ENCODE assay signal across 10 cellular contexts in the genomic region with DNA sequence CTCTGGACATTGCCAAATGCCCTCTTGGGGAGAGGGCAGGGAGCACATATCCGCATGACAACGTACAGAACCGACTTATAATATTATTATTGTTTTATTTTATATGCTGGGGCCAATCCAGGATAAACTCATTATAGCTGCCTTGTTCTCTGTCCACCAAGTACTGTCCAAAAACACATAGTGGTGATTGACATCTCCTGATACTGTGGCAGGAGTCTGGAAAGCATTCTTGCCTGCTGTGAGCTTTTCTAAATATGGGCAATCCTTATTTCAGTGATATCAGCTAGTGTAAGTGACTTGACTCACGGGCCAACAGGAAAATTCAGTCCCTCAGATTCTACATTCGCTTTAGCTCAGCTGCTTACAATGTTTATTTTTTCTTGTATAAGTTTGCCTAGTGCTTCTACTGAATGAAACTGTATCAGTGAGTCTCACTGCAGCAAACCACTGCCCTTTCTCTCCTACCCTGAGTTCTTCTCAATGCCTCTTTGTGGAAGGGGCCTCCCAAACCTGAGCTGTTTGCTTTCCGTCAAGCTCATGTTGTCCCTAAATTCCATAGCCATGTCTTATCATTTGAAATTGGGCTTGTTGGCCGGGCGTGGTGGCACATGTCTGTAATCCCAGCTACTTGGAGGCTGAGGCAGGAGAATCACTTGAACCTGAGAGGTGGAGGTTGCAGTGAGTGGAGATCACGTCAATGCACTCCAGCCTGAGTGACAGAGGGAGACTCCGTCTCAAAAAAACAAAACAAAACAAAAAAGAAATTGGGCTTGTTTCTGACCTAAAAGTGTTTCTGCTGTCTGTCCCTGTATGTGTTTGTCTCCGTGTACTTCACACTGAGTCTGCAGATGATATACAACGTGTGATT. TPM values are rescaled to one million over a fixed set of nuclear protein-coding genes. Genes with fewer than 3 reads are reported as not detected.
DNase-seq lines count a peak whose midpoint lies in the region; ATAC-seq and TF ChIP-seq lines count a peak whose summit lies in the region.
"Had no signal": no experiment of that assay in that cellular context is flagged by ENCODE, and none has a peak within 500 bp of the region (broad histone marks: within the 10 kb centered on the region; RNA-seq: fewer than 3 reads in every experiment).

No MANE protein-coding gene starts in this region.

- WGBS in SK-N-SH (ENCODE audit: low lambda C conversion rate) = 95% methylated on average over 12 of the region's 12 CpGs
- 86% methylated on average over 12 of the region's 12 CpGs for WGBS in hepatocyte (ENCODE audit: low lambda C conversion rate, missing lambda C conversion rate)
- 78 to 91% (median 87%) methylated on average over 12 of the region's 12 CpGs for WGBS in spleen, 5 donors

- intact Hi-C loops in spleen (cut with DNase I; ENCODE audit: low total_unique reads) (no loop called here), PC-9 (cut with micrococcal nuclease; ENCODE audit: unreplicated experiment) (no loop called here)

- TF ChIP-seq RAD21 in SK-N-SH (IDR thresholded peaks at IDR 0.05; ENCODE audit: low read length) = no peak

- POLR2A ChIA-PET in SK-N-SH (lab: Yijun Ruan, JAX) (interaction anchor here (1.8 kb wide), 1 partner anchor 117 kb away, joined by 9 read pairs; a partner anchor contains a TSS), PC-9 (lab: Charles Lee; ENCODE audit: unreplicated experiment) (no interaction called here)

- peak overlapping the region; percentile 82 for H3K4me3 Mint-ChIP-seq in activated T-helper 17 cell treated with anti-CD3 and anti-CD28 coated beads, Interleukin-2, amount 50 U/mL, for 72 hours

- H3K4me2 ChIP-seq in SK-N-SH (peak overlapping the region; percentile 82; the same call in 1 of the 2 replicates), hepatocyte (peak overlapping the region; percentile 90), PC-9 (no peak overlapping the region)

- no peaks in the 10 kb centered on the region for H3K9me3 ChIP-seq in SK-N-SH
- no peaks in the 10 kb centered on the region for H3K9me3 ChIP-seq in hepatocyte (ENCODE audit: low read depth)
- H3K9me3 ChIP-seq in spleen = no peaks in the 10 kb centered on the region
- no peaks in the 10 kb centered on the region for H3K9me3 ChIP-seq in PC-9 (ENCODE audit: insufficient read depth, low read depth)

- BruUV-seq in PC-9 (replicated peaks; lab: Mats Ljungman, UMichigan) = no TSS peak

- H3K9me3 Mint-ChIP-seq in activated T-helper 17 cell treated with anti-CD3 and anti-CD28 coated beads, Interleukin-2, amount 50 U/mL, for 72 hours = no peaks in the 10 kb centered on the region

- H3K79me2 ChIP-seq in SK-N-SH (ENCODE audit: insufficient read depth) (peaks cover 26% of the 10 kb centered on the region), hepatocyte (peaks cover 23% of the 10 kb centered on the region), PC-9 (ENCODE audit: low read depth) (no peaks in the 10 kb centered on the region)

- no peak for ATAC-seq in SK-N-SH treated with all-trans-retinoic acid at 6 μM for 48 hours
- no peak for ATAC-seq in activated T-helper 17 cell treated with anti-CD3 and anti-CD28 coated beads, Interleukin-2, amount 50 U/mL, for 72 hours (replicated peaks)
- ATAC-seq: left lobe of liver had no signal

- no peak for TF ChIP-seq EP300 in SK-N-SH (IDR thresholded peaks at IDR 0.05; ENCODE audit: borderline replicate concordance in 1 of 2, low read depth in 1 of 2, low read length in 1 of 2)

- H3K27me3 ChIP-seq in SK-N-SH (ENCODE audit: insufficient read depth) (no peaks in the 10 kb centered on the region), hepatocyte (no peaks in the 10 kb centered on the region), spleen (replicated peaks in 1 of 7) (peaks cover 0 to 45% (median 13%) of the 10 kb centered on the region in 7 donors), PC-9 (ENCODE audit: insufficient read depth, low read depth) (no peaks in the 10 kb centered on the region)

- H3K4me3 ChIP-seq in SK-N-SH (ENCODE audit: low read depth in 2 of 2, low read length in 1 of 2) (no peak overlapping the region; a peak in 1 of 4 replicates), hepatocyte (no peak overlapping the region), spleen (no peak overlapping the region), PC-9 (no peak overlapping the region)

- H3F3A ChIP-seq in SK-N-SH (replicated peaks; ENCODE audit: insufficient read depth) = no peaks in the 10 kb centered on the region
- no peaks in the 10 kb centered on the region for H3F3A ChIP-seq in PC-9 (ENCODE audit: insufficient read depth, low read depth)

- CTCF ChIA-PET in SK-N-SH (lab: Yijun Ruan, JAX) = interaction anchor here (1.1 to 3.5 kb wide), 4 partner anchors 11 to 170 kb away, joined by 3 to 20 read pairs (median 6); no protein-coding TSS in a partner anchor
- CTCF ChIA-PET in PC-9 (lab: Charles Lee) = interaction anchor here (0.6 kb wide), 1 partner anchor 73 kb away, joined by 6 read pairs; no protein-coding TSS in a partner anchor

- H3K9ac ChIP-seq in SK-N-SH = no peak overlapping the region

- TF ChIP-seq POLR2A in spleen (IDR thresholded peaks at IDR 0.05) = no peak

- H3K27ac Mint-ChIP-seq in activated T-helper 17 cell treated with anti-CD3 and anti-CD28 coated beads, Interleukin-2, amount 50 U/mL, for 72 hours = no peak overlapping the region

- H3K36me3 ChIP-seq in SK-N-SH (replicated peaks in 1 of 2; ENCODE audit: control insufficient read depth in 1 of 2, insufficient read depth in 2 of 2, low read length in 1 of 2) = no peaks in the 10 kb centered on the region
- no peaks in the 10 kb centered on the region for H3K36me3 ChIP-seq in hepatocyte (replicated peaks; ENCODE audit: insufficient read depth, low read depth)
- no peaks in the 10 kb centered on the region for H3K36me3 ChIP-seq in spleen
- no peaks in the 10 kb centered on the region for H3K36me3 ChIP-seq in PC-9 (ENCODE audit: low read depth)

- H3K27ac ChIP-seq in SK-N-SH (ENCODE audit: low read depth in 2 of 2, low read length in 1 of 2) = no peak overlapping the region; a peak in 1 of 4 replicates
- H3K27ac ChIP-seq in hepatocyte = peak overlapping the region; percentile 93
- peak overlapping the region in 7 of 8 donors; percentile 76 to 90 (median 82) for H3K27ac ChIP-seq in spleen
- H3K27ac ChIP-seq in PC-9 = no peak overlapping the region

- H3K4me1 Mint-ChIP-seq in activated T-helper 17 cell treated with anti-CD3 and anti-CD28 coated beads, Interleukin-2, amount 50 U/mL, for 72 hours = no peaks in the 10 kb centered on the region

- no peak for TF ChIP-seq CTCF in SK-N-SH (IDR thresholded peaks at IDR 0.05)
- no peak for TF ChIP-seq CTCF in hepatocyte (IDR thresholded peaks at IDR 0.05; ENCODE audit: poor library complexity)
- TF ChIP-seq CTCF in spleen (IDR thresholded peaks at IDR 0.05 in 8 of 11, conservative IDR thresholded peaks at IDR 0.05 in 3 of 11) = no peak
- TF ChIP-seq CTCF in PC-9 (conservative IDR thresholded peaks at IDR 0.05) = no peak

- peaks cover 52% of the 10 kb centered on the region for H3K27me3 Mint-ChIP-seq in activated T-helper 17 cell treated with anti-CD3 and anti-CD28 coated beads, Interleukin-2, amount 50 U/mL, for 72 hours

- H3K9me2 ChIP-seq in SK-N-SH (no peaks in the 10 kb centered on the region), hepatocyte (replicated peaks; ENCODE audit: insufficient read depth) (no peaks in the 10 kb centered on the region), PC-9 (ENCODE audit: insufficient read depth) (no peaks in the 10 kb centered on the region)

- DNase-seq in SK-N-SH = no peak
- DNase-seq in hepatocyte (ENCODE audit: low spot score) = no peak
- no peak for DNase-seq in spleen
- DNase-seq in NCI-H226 = no peak
- no peak for DNase-seq in NCI-H2029 (lab: John Stamatoyannopoulos, UW)
- no peak for DNase-seq in PC-9
- DNase-seq: NCI-H345 had no signal

- H4K20me1 ChIP-seq in SK-N-SH (ENCODE audit: insufficient read depth) (no peaks in the 10 kb centered on the region), hepatocyte (ENCODE audit: insufficient read depth, poor library complexity, severe bottlenecking) (no peaks in the 10 kb centered on the region), PC-9 (ENCODE audit: insufficient read depth) (no peaks in the 10 kb centered on the region)

- peaks cover 3 to 18% of the 10 kb centered on the region in 2 experiments; a peak in 2 of 4 replicates for H3K4me1 ChIP-seq in SK-N-SH (ENCODE audit: control insufficient read depth in 1 of 2, insufficient read depth in 2 of 2, low read depth in 1 of 2, low read length in 1 of 2)
- H3K4me1 ChIP-seq in hepatocyte (ENCODE audit: insufficient read depth) = peaks cover 6% of the 10 kb centered on the region
- peaks cover 5 to 28% (median 16%) of the 10 kb centered on the region in 6 donors for H3K4me1 ChIP-seq in spleen
- no peaks in the 10 kb centered on the region for H3K4me1 ChIP-seq in PC-9 (replicated peaks; ENCODE audit: insufficient read depth)

- H2AFZ ChIP-seq in SK-N-SH (ENCODE audit: low read depth) (peak overlapping the region; percentile 71), hepatocyte (peak overlapping the region; percentile 89), PC-9 (no peak overlapping the region)

- no peaks in the 10 kb centered on the region for H3K36me3 Mint-ChIP-seq in activated T-helper 17 cell treated with anti-CD3 and anti-CD28 coated beads, Interleukin-2, amount 50 U/mL, for 72 hours (ENCODE audit: low read depth)

TF ChIP-seq in SK-N-SH, 30 proteins besides CTCF, POLR2A, EP300 and RAD21 (continues in another document):
- no peak for TF ChIP-seq FOSL2 (IDR thresholded peaks at IDR 0.05; ENCODE audit: borderline replicate concordance, low read depth)
- no peak for TF ChIP-seq ELF1 (IDR thresholded peaks at IDR 0.05)
- no peak for TF ChIP-seq GABPA (IDR thresholded peaks at IDR 0.05; ENCODE audit: low read depth)
- no peak for TF ChIP-seq SIN3A (IDR thresholded peaks at IDR 0.05; ENCODE audit: borderline replicate concordance, low read depth, low read length)
- no peak for TF ChIP-seq RXRA (IDR thresholded peaks at IDR 0.05; ENCODE audit: borderline replicate concordance, low read depth)
- no peak for TF ChIP-seq GATA2 (CRISPR knock-in tag; IDR thresholded peaks at IDR 0.05)

TF ChIP-seq in SK-N-SH treated with all-trans-retinoic acid at 6 μM for 48 hours, 23 proteins besides CTCF, POLR2A, EP300 and RAD21 (continues in another document):
- TF ChIP-seq ZC3H10 (CRISPR knock-in tag; IDR thresholded peaks at IDR 0.05) (no peak), ESRRG (CRISPR knock-in tag; IDR thresholded peaks at IDR 0.05) (no peak), ARNTL (CRISPR knock-in tag; IDR thresholded peaks at IDR 0.05; ENCODE audit: borderline replicate concordance, low read depth) (no peak), BACH2 (CRISPR knock-in tag; IDR thresholded peaks at IDR 0.05; ENCODE audit: borderline replicate concordance) (no peak), OSR1 (CRISPR knock-in tag; IDR thresholded peaks at IDR 0.05) (no peak), RARB (CRISPR knock-in tag; IDR thresholded peaks at IDR 0.05) (no peak)

RNA-seq across cellular contexts. Expression of a gene that starts 1.6 kb away (rescaled TPM):
- polyA plus RNA-seq in SK-N-SH (2012; rRNA removed) (87.6 and 98.2 TPM in 2 replicates), hepatocyte (110 and 117 TPM in 2 replicates), spleen (10 to 100 TPM; 25.0 to 38.6 (median 33.3) TPM)
- 107 and 122 TPM in 2 replicates for polyA plus RNA-seq in SK-N-SH (2012; cell fraction: cytosol; rRNA removed)
- 31.1 and 45.1 TPM in 2 replicates for polyA plus RNA-seq in SK-N-SH (2012; cell fraction: nucleus; rRNA removed)
- 1 to 10 TPM; 1.2 to 3.1 TPM for total RNA-seq in activated T-helper 17 cell treated with anti-CD3 and anti-CD28 coated beads, Interleukin-2, amount 50 U/mL, for 72 hours
- total RNA-seq in hepatocyte (64.7 and 92.1 TPM in 2 replicates), spleen (10 to 100 TPM in 6 of 7 donors, 1 to 10 TPM in 1; 8.9 to 27.0 (median 15.5) TPM), PC-9 (2021) (4.1 and 4.5 TPM in 2 replicates)

Comparison
In these comparisons a context has a peak if more than half of its experiments do, and no peak if none do; other contexts are left out.
1. H3K27ac ChIP-seq: peak in hepatocyte (single experiment) and spleen (7 of 8); none in SK-N-SH (0 of 2) and PC-9 (single experiment).